1 cellular context compared by ENCODE assay signal in the genomic region with DNA sequence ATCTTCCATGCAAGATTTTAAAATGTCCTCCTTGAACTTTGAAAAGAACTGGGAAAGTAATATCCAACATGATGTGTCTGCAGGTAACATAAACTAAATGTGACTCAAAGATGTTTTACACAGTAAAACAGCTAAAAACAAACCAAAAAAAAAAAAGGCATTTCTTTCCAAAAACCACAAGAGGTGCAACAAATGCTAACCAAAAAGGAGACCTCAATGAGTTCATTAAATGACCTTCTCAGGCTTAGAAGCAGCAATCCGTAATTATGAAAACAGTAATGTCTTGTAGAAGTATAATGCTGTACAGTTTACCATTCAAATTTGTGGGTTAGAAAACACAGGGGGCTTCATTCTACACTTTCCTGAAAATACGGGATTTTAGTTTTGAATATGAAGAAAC.
TF ChIP-seq lines count a peak whose summit lies in the region.

No MANE protein-coding gene starts in this region.

TF ChIP-seq in HCT116, 20 proteins besides CTCF, POLR2A, EP300 and RAD21 (continued from another document):
- TF ChIP-seq, protein P1, sequence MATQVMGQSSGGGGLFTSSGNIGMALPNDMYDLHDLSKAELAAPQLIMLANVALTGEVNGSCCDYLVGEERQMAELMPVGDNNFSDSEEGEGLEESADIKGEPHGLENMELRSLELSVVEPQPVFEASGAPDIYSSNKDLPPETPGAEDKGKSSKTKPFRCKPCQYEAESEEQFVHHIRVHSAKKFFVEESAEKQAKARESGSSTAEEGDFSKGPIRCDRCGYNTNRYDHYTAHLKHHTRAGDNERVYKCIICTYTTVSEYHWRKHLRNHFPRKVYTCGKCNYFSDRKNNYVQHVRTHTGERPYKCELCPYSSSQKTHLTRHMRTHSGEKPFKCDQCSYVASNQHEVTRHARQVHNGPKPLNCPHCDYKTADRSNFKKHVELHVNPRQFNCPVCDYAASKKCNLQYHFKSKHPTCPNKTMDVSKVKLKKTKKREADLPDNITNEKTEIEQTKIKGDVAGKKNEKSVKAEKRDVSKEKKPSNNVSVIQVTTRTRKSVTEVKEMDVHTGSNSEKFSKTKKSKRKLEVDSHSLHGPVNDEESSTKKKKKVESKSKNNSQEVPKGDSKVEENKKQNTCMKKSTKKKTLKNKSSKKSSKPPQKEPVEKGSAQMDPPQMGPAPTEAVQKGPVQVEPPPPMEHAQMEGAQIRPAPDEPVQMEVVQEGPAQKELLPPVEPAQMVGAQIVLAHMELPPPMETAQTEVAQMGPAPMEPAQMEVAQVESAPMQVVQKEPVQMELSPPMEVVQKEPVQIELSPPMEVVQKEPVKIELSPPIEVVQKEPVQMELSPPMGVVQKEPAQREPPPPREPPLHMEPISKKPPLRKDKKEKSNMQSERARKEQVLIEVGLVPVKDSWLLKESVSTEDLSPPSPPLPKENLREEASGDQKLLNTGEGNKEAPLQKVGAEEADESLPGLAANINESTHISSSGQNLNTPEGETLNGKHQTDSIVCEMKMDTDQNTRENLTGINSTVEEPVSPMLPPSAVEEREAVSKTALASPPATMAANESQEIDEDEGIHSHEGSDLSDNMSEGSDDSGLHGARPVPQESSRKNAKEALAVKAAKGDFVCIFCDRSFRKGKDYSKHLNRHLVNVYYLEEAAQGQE (IDR thresholded peaks at IDR 0.05; ENCODE audit: low read depth), result no peak
- TF ChIP-seq FOSL1 (IDR thresholded peaks at IDR 0.05; ENCODE audit: low read depth) (no peak), EZH2phosphoT487 (IDR thresholded peaks at IDR 0.05; ENCODE audit: borderline replicate concordance) (no peak), SIN3A (IDR thresholded peaks at IDR 0.05; ENCODE audit: low read depth) (no peak), ELF1 (IDR thresholded peaks at IDR 0.05; ENCODE audit: borderline replicate concordance, low read depth) (no peak), SRF (IDR thresholded peaks at IDR 0.05; ENCODE audit: low read depth) (no peak), ZFX (IDR thresholded peaks at IDR 0.05) (no peak), CEBPB (IDR thresholded peaks at IDR 0.05; ENCODE audit: low read depth) (no peak), SP1 (IDR thresholded peaks at IDR 0.05; ENCODE audit: low read depth) (no peak), POLR2AphosphoS5 (IDR thresholded peaks at IDR 0.05; ENCODE audit: low read depth, low read length) (no peak)
- TF ChIP-seq, protein P2, sequence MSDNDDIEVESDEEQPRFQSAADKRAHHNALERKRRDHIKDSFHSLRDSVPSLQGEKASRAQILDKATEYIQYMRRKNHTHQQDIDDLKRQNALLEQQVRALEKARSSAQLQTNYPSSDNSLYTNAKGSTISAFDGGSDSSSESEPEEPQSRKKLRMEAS (IDR thresholded peaks at IDR 0.05), result no peak
- TF ChIP-seq, protein P3, sequence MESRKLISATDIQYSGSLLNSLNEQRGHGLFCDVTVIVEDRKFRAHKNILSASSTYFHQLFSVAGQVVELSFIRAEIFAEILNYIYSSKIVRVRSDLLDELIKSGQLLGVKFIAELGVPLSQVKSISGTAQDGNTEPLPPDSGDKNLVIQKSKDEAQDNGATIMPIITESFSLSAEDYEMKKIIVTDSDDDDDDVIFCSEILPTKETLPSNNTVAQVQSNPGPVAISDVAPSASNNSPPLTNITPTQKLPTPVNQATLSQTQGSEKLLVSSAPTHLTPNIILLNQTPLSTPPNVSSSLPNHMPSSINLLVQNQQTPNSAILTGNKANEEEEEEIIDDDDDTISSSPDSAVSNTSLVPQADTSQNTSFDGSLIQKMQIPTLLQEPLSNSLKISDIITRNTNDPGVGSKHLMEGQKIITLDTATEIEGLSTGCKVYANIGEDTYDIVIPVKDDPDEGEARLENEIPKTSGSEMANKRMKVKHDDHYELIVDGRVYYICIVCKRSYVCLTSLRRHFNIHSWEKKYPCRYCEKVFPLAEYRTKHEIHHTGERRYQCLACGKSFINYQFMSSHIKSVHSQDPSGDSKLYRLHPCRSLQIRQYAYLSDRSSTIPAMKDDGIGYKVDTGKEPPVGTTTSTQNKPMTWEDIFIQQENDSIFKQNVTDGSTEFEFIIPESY (IDR thresholded peaks at IDR 0.05; ENCODE audit: extremely low read depth, insufficient replicate concordance, low read length), result no peak
